Comparison of ENCODE assay signal across 1 cellular context in genomic region chr19:53872762-53873161, GRCh38.
TF ChIP-seq lines count a peak whose summit lies in the region.

No MANE protein-coding gene starts in this region.

TF ChIP-seq in WTC11, 78 proteins besides CTCF, POLR2A, EP300 and RAD21 (continued from another document):
- TF ChIP-seq E2F1 (CRISPR knock-in tag; IDR thresholded peaks at IDR 0.05) (no peak), ETV6 (CRISPR knock-in tag; IDR thresholded peaks at IDR 0.05) (no peak), PREB (CRISPR knock-in tag; IDR thresholded peaks at IDR 0.05; ENCODE audit: borderline replicate concordance) (no peak), GTF2I (CRISPR knock-in tag; conservative IDR thresholded peaks at IDR 0.05) (no peak), ZNF512 (CRISPR knock-in tag; IDR thresholded peaks at IDR 0.05; ENCODE audit: borderline replicate concordance) (no peak), JAZF1 (CRISPR knock-in tag; IDR thresholded peaks at IDR 0.05) (no peak), GABPB1 (CRISPR knock-in tag; IDR thresholded peaks at IDR 0.05) (no peak), MXD4 (CRISPR knock-in tag; IDR thresholded peaks at IDR 0.05; ENCODE audit: borderline replicate concordance) (no peak), IRF1 (CRISPR knock-in tag; IDR thresholded peaks at IDR 0.05) (no peak), TEAD4 (CRISPR knock-in tag; IDR thresholded peaks at IDR 0.05) (no peak), ZNF416 (CRISPR knock-in tag; IDR thresholded peaks at IDR 0.05) (no peak), JUN (CRISPR knock-in tag; IDR thresholded peaks at IDR 0.05) (no peak)
